7 cellular contexts compared by ENCODE assay signal in the genomic region with DNA sequence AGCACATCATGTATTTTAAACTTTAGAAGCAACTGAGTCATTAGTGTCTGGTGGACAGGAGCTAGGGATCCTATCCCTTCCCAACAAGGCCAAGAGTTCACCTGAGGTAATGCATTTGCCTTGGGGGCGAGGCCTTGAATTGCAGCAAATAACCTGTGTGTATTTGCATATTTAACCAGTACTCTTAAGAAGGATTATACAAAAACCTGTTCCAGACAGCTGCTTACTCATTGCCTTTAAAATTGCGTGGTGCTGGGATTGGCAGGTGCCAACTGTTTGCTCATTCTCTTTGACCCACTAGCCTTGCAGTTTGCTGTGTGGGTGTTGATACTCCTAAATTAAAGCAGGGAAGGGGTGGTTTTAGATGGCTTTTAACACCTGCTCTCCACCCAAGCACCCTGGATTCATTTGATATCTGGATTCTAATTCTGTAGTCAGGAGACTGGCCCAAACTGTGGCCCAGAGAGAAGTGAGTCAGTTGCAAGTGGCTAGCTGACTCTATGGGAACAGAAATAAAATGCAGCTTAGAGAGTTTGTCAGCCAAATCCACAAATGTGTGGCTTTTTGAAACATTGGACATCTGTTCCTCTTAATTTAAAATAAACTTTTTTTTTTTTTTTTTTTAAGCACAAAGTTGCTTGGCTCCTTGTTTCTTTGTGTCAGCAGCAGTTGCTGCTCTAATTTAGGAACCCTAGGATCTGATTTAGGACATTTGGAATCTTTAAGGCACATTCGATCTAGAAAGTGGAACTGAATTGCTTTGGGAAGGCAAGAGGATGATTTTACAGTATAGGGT. TPM values are rescaled to one million over a fixed set of nuclear protein-coding genes. Genes with fewer than 3 reads are reported as not detected.
DNase-seq lines count a peak whose midpoint lies in the region; ATAC-seq and TF ChIP-seq lines count a peak whose summit lies in the region.

No MANE protein-coding gene starts in this region.

- H3K4me1 Mint-ChIP-seq in WTC11 (peaks cover 67% of the 10 kb centered on the region), nephron (peaks cover 66% of the 10 kb centered on the region)

- CTCF ChIA-PET in WTC11 (lab: Charles Lee): interaction anchor here (1.6 to 1.7 kb wide), 2 partner anchors 18 to 92 kb away, joined by 3 to 4 read pairs; no protein-coding TSS in a partner anchor

- peak; percentile 51 for TF ChIP-seq POLR2A in GM19099 (IDR thresholded peaks at IDR 0.05; ENCODE audit: extremely low read depth, insufficient read length, low read depth)

- peaks cover 22% of the 10 kb centered on the region for H3K36me3 Mint-ChIP-seq in WTC11
- H3K36me3 Mint-ChIP-seq in nephron (ENCODE audit: low read depth): peaks cover 22% of the 10 kb centered on the region

- POLR2A ChIA-PET in WTC11 (lab: Charles Lee): interaction anchor here (0.6 to 2.5 kb wide), 3 partner anchors 8 to 1088 kb away, joined by 3 to 17 read pairs (median 5); a partner anchor contains a TSS

- H3K27me3 Mint-ChIP-seq in WTC11 (ENCODE audit: low read depth) (no peaks in the 10 kb centered on the region), nephron (ENCODE audit: low read depth) (no peaks in the 10 kb centered on the region)

- peak overlapping the region; percentile 80 for H3K27ac Mint-ChIP-seq in WTC11
- peak overlapping the region; percentile 84 to 97 (median 97) for H3K27ac Mint-ChIP-seq in nephron

- no peak for TF ChIP-seq CTCF in WTC11 (IDR thresholded peaks at IDR 0.05)
- no peak for TF ChIP-seq CTCF in nephron (IDR thresholded peaks at IDR 0.05; ENCODE audit: unreplicated experiment in 3 of 3)

- H3K9me3 Mint-ChIP-seq in WTC11: no peaks in the 10 kb centered on the region
- no peaks in the 10 kb centered on the region for H3K9me3 Mint-ChIP-seq in nephron

- DNase-seq in NCI-H1694 (lab: John Stamatoyannopoulos, UW): peak; percentile 48
- DNase-seq in WTC11 (ENCODE audit: low spot score): no peak

- H3K4me3 Mint-ChIP-seq in WTC11 (no peak overlapping the region), nephron (peak overlapping the region in 1 of 3 experiments; percentile 60)

- ATAC-seq in WTC11: peak; percentile 5; the same call in 1 of the 2 replicates
- peak; percentile 51 for ATAC-seq in esophagus mucosa
- ATAC-seq in GM19351 (IDR thresholded peaks at IDR 0.05; ENCODE audit: unreplicated experiment): no peak
- ATAC-seq in GM21723 (IDR thresholded peaks at IDR 0.05; ENCODE audit: unreplicated experiment): no peak

TF ChIP-seq in WTC11, 78 proteins besides CTCF, POLR2A, EP300 and RAD21:
- no peak for TF ChIP-seq ESRRA (CRISPR knock-in tag; IDR thresholded peaks at IDR 0.05; ENCODE audit: borderline replicate concordance)
- TF ChIP-seq GRHL2 (CRISPR knock-in tag; IDR thresholded peaks at IDR 0.05; ENCODE audit: insufficient replicate concordance, severe bottlenecking): no peak
- TF ChIP-seq ZNF396 (CRISPR knock-in tag; IDR thresholded peaks at IDR 0.05; ENCODE audit: borderline replicate concordance): no peak
- no peak for TF ChIP-seq OVOL2 (CRISPR knock-in tag; IDR thresholded peaks at IDR 0.05; ENCODE audit: borderline replicate concordance)
- TF ChIP-seq, protein P1, sequence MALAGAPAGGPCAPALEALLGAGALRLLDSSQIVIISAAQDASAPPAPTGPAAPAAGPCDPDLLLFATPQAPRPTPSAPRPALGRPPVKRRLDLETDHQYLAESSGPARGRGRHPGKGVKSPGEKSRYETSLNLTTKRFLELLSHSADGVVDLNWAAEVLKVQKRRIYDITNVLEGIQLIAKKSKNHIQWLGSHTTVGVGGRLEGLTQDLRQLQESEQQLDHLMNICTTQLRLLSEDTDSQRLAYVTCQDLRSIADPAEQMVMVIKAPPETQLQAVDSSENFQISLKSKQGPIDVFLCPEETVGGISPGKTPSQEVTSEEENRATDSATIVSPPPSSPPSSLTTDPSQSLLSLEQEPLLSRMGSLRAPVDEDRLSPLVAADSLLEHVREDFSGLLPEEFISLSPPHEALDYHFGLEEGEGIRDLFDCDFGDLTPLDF (CRISPR knock-in tag; IDR thresholded peaks at IDR 0.05): no peak
- TF ChIP-seq ZNF423 (CRISPR knock-in tag; IDR thresholded peaks at IDR 0.05): no peak
- no peak for TF ChIP-seq JAZF1 (CRISPR knock-in tag; IDR thresholded peaks at IDR 0.05)

RNA-seq across cellular contexts. Expression of a gene that starts 47.0 kb away (rescaled TPM):
- 12.0 to 21.4 TPM (median 16.6 TPM) in 3 replicates for total RNA-seq in WTC11 (2021)
- total RNA-seq in esophagus mucosa: 12.5 TPM

RNA-seq across cellular contexts. Expression of a gene that starts 47.1 kb away (rescaled TPM):
- total RNA-seq in WTC11 (2021): 21.6 to 27.1 TPM (median 22.5 TPM) in 3 replicates
- total RNA-seq in esophagus mucosa: 36.6 TPM

Comparison
In these comparisons a context has a peak if more than half of its experiments do, and no peak if none do; other contexts are left out.
1. ATAC-seq: peak in WTC11 (single experiment) and esophagus mucosa (single experiment); none in GM19351 (single experiment) and GM21723 (single experiment).